In genomic region chr1:13748610-13749505, GRCh38 we compare ENCODE assay signal across 8 cellular contexts. TPM values are rescaled to one million over a fixed set of nuclear protein-coding genes. Genes with fewer than 3 reads are reported as not detected.
A peak's percentile ranks its signal among the peaks of the same experiment; 100 is the strongest.
DNase-seq lines count a peak whose midpoint lies in the region; ATAC-seq and TF ChIP-seq lines count a peak whose summit lies in the region.

No MANE protein-coding gene starts in this region.

- ATAC-seq in HG02759 (IDR thresholded peaks at IDR 0.05; ENCODE audit: unreplicated experiment) = peak; percentile 78
- ATAC-seq in Right ventricle myocardium superior (ENCODE audit: poor library complexity) = peak; percentile 98

- peak; percentile 97 for DNase-seq in NCI-H1105 treated with DMSO at 0.1 percent for 48 hours (lab: John Stamatoyannopoulos, UW)
- DNase-seq in SKM-1 treated with dmso at 0.1 percent for 144 hours (lab: John Stamatoyannopoulos, UW; ENCODE audit: unreplicated experiment) = peak; percentile 92
- DNase-seq in activated naive CD8-positive, alpha-beta T cell treated with anti-CD3 and anti-CD28 coated beads, Interleukin-2, amount 50 U/mL, for 16 hours (ENCODE audit: low read depth, low spot score) = peak; percentile 91
- peak; percentile 99 for DNase-seq in Right ventricle myocardium superior
- DNase-seq in tibial nerve (ENCODE audit: low spot score in 2 of 2) = peak; percentile 97

- TF ChIP-seq EP300 in tibial nerve (IDR thresholded peaks at IDR 0.05) = peak in 1 of 2 donors; percentile 83

- no peaks in the 10 kb centered on the region for H3K9me3 ChIP-seq in parathyroid adenoma (ENCODE audit: control insufficient read depth, low read length)
- H3K9me3 ChIP-seq in tibial nerve = no peaks in the 10 kb centered on the region

- WGBS in tibial nerve, 2 donors = 1 to 2% methylated on average over 40 to 60 of the region's 83 CpGs

- peak overlapping the region; percentile 93 for H2AFZ ChIP-seq in parathyroid adenoma

- H3K27me3 ChIP-seq in parathyroid adenoma (ENCODE audit: control insufficient read depth, insufficient read depth, low read length) (no peaks in the 10 kb centered on the region), tibial nerve (no peaks in the 10 kb centered on the region)

- H3K79me2 ChIP-seq in parathyroid adenoma = peaks cover 15% of the 10 kb centered on the region

- H3K36me3 ChIP-seq in parathyroid adenoma (ENCODE audit: control insufficient read depth, insufficient read depth, low read length) (no peaks in the 10 kb centered on the region), tibial nerve (no peaks in the 10 kb centered on the region)

- TF ChIP-seq CTCF in GM12874 (IDR thresholded peaks at IDR 0.05; ENCODE audit: insufficient read depth, low read depth, low read length) = 0 out of 2 replicates have a peak, but pooled peaks have one; percentile 7
- no peak for TF ChIP-seq CTCF in parathyroid adenoma (IDR thresholded peaks at IDR 0.05)
- TF ChIP-seq CTCF in tibial nerve (IDR thresholded peaks at IDR 0.05) = peak in 2 of 5 experiments; percentile 28 to 46

- H3K4me1 ChIP-seq in parathyroid adenoma = peaks cover 2% of the 10 kb centered on the region
- peaks cover 0 to 46% (median 29%) of the 10 kb centered on the region in 4 donors for H3K4me1 ChIP-seq in tibial nerve

- peak overlapping the region; percentile 75 for H3K27ac ChIP-seq in parathyroid adenoma
- H3K27ac ChIP-seq in tibial nerve = peak overlapping the region; percentile 18 to 96 (median 92)

- peak; percentile 80 to 89 for TF ChIP-seq POLR2A in tibial nerve (IDR thresholded peaks at IDR 0.05)

- peak overlapping the region; percentile 89 for H3K4me2 ChIP-seq in parathyroid adenoma (ENCODE audit: low read length)

- H3K4me3 ChIP-seq in parathyroid adenoma (ENCODE audit: low read depth, low read length) (peak overlapping the region; percentile 69), tibial nerve (peak overlapping the region; percentile 34 to 93 (median 78))

- intact Hi-C loops in Right ventricle myocardium superior (cut with DNase I) = no loop called here

- H3K9ac ChIP-seq in parathyroid adenoma = no peak overlapping the region

RNA-seq across cellular contexts. Expression of gene PRDM2, which starts 48.9 kb away (rescaled TPM):
- total RNA-seq in Right ventricle myocardium superior (32.9 TPM), tibial nerve (10 to 100 TPM; 26.4 to 48.8 (median 46.5) TPM)

Comparison
In these comparisons a context has a peak if more than half of its experiments do, and no peak if none do; other contexts are left out.
1. Peak in every context shown above with its lines: DNase-seq, ATAC-seq, H3K4me3 ChIP-seq and H3K27ac ChIP-seq.